ENCODE assay signal across 1 cellular context in the genomic region with DNA sequence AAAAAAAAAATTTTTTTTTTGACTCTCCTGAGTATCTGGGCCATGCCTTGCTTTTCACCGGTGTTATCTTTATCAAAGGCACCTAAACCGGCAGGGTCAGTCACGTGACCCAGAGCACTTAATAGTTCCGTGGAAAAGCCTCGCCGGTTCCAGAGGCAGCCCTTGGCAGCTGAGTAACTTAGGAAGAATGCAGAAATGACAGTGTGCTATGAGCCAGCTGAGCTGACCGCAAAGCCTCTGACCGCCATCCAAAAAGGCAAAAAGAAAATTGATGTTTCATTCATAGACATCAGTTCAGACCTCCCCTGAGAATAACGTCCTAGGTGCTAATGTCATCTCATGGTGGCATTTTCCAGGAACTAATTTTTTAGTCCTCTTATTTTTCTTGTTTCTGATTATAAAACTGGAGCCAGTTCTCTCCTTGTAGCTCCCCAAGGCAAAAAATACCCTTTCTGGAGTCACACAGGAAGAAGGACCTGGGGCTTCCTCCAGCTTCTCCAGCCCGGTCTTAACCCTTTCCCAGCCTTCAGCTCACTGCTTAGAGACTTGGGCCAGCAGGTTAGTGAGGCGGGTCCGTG.
TF ChIP-seq lines count a peak whose summit lies in the region.

No MANE protein-coding gene starts in this region.

TF ChIP-seq in K562, 482 proteins besides CTCF, POLR2A, EP300 and RAD21 (continued from another document and continues in another):
- TF ChIP-seq, protein P1, sequence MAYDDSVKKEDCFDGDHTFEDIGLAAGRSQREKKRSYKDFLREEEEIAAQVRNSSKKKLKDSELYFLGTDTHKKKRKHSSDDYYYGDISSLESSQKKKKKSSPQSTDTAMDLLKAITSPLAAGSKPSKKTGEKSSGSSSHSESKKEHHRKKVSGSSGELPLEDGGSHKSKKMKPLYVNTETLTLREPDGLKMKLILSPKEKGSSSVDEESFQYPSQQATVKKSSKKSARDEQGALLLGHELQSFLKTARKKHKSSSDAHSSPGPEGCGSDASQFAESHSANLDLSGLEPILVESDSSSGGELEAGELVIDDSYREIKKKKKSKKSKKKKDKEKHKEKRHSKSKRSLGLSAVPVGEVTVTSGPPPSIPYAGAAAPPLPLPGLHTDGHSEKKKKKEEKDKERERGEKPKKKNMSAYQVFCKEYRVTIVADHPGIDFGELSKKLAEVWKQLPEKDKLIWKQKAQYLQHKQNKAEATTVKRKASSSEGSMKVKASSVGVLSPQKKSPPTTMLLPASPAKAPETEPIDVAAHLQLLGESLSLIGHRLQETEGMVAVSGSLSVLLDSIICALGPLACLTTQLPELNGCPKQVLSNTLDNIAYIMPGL (CRISPR knock-in tag; IDR thresholded peaks at IDR 0.05) = no peak
- TF ChIP-seq TEAD2 (tag; IDR thresholded peaks at IDR 0.05) = no peak
- TF ChIP-seq SNRNP70 (optimal IDR thresholded peaks at IDR 0.05; ENCODE audit: low read depth, low read length) = no peak
- TF ChIP-seq U2AF1 (optimal IDR thresholded peaks at IDR 0.05; ENCODE audit: low read depth, low read length) = no peak
- no peak for TF ChIP-seq MIER1 (IDR thresholded peaks at IDR 0.05; ENCODE audit: low read depth)
- no peak for TF ChIP-seq CREB1 (IDR thresholded peaks at IDR 0.05)
- no peak for TF ChIP-seq CREB1 (CRISPR knock-in tag; IDR thresholded peaks at IDR 0.05)
- TF ChIP-seq ZNF121 (CRISPR knock-in tag; conservative IDR thresholded peaks at IDR 0.05) = no peak
- no peak for TF ChIP-seq ZNF3 (CRISPR knock-in tag; IDR thresholded peaks at IDR 0.05)
- no peak for TF ChIP-seq POU5F1 (IDR thresholded peaks at IDR 0.05; ENCODE audit: borderline replicate concordance, low read depth, low read length, partially characterized antibody)
- no peak for TF ChIP-seq C11orf30 (IDR thresholded peaks at IDR 0.05; ENCODE audit: low read depth)
- no peak for TF ChIP-seq ZNF277 (CRISPR knock-in tag; IDR thresholded peaks at IDR 0.05; ENCODE audit: borderline replicate concordance)
- TF ChIP-seq SIN3A (IDR thresholded peaks at IDR 0.05; ENCODE audit: borderline replicate concordance in 2 of 2, control insufficient read depth in 1 of 2, low read depth in 2 of 2, low read length in 2 of 2) = peak; percentile 59 to 70; a peak in 2 of 4 replicates
- TF ChIP-seq FOXJ3 (CRISPR knock-in tag; IDR thresholded peaks at IDR 0.05) = no peak
- no peak for TF ChIP-seq ZNF140 (CRISPR knock-in tag; IDR thresholded peaks at IDR 0.05)
- TF ChIP-seq MECOM (CRISPR knock-in tag; IDR thresholded peaks at IDR 0.05) = no peak
- no peak for TF ChIP-seq ZNF785 (CRISPR knock-in tag; IDR thresholded peaks at IDR 0.05)
- no peak for TF ChIP-seq ZNF830 (CRISPR knock-in tag; IDR thresholded peaks at IDR 0.05)
- TF ChIP-seq, protein P2, sequence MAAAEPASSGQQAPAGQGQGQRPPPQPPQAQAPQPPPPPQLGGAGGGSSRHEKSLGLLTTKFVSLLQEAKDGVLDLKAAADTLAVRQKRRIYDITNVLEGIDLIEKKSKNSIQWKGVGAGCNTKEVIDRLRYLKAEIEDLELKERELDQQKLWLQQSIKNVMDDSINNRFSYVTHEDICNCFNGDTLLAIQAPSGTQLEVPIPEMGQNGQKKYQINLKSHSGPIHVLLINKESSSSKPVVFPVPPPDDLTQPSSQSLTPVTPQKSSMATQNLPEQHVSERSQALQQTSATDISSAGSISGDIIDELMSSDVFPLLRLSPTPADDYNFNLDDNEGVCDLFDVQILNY (CRISPR knock-in tag; IDR thresholded peaks at IDR 0.05) = no peak
- TF ChIP-seq, protein P3, sequence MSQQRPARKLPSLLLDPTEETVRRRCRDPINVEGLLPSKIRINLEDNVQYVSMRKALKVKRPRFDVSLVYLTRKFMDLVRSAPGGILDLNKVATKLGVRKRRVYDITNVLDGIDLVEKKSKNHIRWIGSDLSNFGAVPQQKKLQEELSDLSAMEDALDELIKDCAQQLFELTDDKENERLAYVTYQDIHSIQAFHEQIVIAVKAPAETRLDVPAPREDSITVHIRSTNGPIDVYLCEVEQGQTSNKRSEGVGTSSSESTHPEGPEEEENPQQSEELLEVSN (IDR thresholded peaks at IDR 0.05; ENCODE audit: borderline replicate concordance in 1 of 2, extremely low read depth in 1 of 2, insufficient read depth in 1 of 2, insufficient read length in 1 of 2, low read depth in 1 of 2, low read length in 1 of 2, poor library complexity in 1 of 2, severe bottlenecking in 1 of 2) = no peak
- no peak for TF ChIP-seq ZFPM2 (CRISPR knock-in tag; IDR thresholded peaks at IDR 0.05)
- TF ChIP-seq, protein P4, sequence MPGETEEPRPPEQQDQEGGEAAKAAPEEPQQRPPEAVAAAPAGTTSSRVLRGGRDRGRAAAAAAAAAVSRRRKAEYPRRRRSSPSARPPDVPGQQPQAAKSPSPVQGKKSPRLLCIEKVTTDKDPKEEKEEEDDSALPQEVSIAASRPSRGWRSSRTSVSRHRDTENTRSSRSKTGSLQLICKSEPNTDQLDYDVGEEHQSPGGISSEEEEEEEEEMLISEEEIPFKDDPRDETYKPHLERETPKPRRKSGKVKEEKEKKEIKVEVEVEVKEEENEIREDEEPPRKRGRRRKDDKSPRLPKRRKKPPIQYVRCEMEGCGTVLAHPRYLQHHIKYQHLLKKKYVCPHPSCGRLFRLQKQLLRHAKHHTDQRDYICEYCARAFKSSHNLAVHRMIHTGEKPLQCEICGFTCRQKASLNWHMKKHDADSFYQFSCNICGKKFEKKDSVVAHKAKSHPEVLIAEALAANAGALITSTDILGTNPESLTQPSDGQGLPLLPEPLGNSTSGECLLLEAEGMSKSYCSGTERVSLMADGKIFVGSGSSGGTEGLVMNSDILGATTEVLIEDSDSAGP (CRISPR knock-in tag; IDR thresholded peaks at IDR 0.05) = no peak
- TF ChIP-seq KLF10 (CRISPR knock-in tag; IDR thresholded peaks at IDR 0.05) = no peak
- peak; percentile 69; the same call in 1 of the 2 replicates for TF ChIP-seq KAT7 (CRISPR knock-in tag; IDR thresholded peaks at IDR 0.05; ENCODE audit: borderline replicate concordance)
- TF ChIP-seq, protein P5, sequence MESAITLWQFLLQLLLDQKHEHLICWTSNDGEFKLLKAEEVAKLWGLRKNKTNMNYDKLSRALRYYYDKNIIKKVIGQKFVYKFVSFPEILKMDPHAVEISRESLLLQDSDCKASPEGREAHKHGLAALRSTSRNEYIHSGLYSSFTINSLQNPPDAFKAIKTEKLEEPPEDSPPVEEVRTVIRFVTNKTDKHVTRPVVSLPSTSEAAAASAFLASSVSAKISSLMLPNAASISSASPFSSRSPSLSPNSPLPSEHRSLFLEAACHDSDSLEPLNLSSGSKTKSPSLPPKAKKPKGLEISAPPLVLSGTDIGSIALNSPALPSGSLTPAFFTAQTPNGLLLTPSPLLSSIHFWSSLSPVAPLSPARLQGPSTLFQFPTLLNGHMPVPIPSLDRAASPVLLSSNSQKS (CRISPR knock-in tag; IDR thresholded peaks at IDR 0.05) = no peak
- TF ChIP-seq UBTF (IDR thresholded peaks at IDR 0.05; ENCODE audit: borderline replicate concordance in 1 of 2, low read depth in 2 of 2, low read length in 2 of 2) = no peak
- TF ChIP-seq AFF4 (CRISPR knock-in tag; IDR thresholded peaks at IDR 0.05) = 0 out of 2 replicates have a peak, but pooled peaks have one; percentile 42
- TF ChIP-seq SRF (CRISPR knock-in tag; IDR thresholded peaks at IDR 0.05) = no peak
- TF ChIP-seq CEBPG (CRISPR knock-in tag; IDR thresholded peaks at IDR 0.05) = no peak
- TF ChIP-seq CEBPG (tag; conservative IDR thresholded peaks at IDR 0.05 in 1 of 2, IDR thresholded peaks at IDR 0.05 in 1 of 2) = no peak
- no peak for TF ChIP-seq SNAPC5 (CRISPR knock-in tag; IDR thresholded peaks at IDR 0.05)
- no peak for TF ChIP-seq REST (CRISPR knock-in tag; IDR thresholded peaks at IDR 0.05; ENCODE audit: low read depth)
- TF ChIP-seq, protein P6, sequence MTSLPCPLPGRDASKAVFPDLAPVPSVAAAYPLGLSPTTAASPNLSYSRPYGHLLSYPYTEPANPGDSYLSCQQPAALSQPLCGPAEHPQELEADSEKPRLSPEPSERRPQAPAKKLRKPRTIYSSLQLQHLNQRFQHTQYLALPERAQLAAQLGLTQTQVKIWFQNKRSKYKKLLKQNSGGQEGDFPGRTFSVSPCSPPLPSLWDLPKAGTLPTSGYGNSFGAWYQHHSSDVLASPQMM (CRISPR knock-in tag; IDR thresholded peaks at IDR 0.05) = no peak
- no peak for TF ChIP-seq PHTF2 (CRISPR knock-in tag; IDR thresholded peaks at IDR 0.05)
- TF ChIP-seq ZC3H11A (IDR thresholded peaks at IDR 0.05; ENCODE audit: low read depth, low read length) = no peak
- TF ChIP-seq HSF4 (CRISPR knock-in tag; IDR thresholded peaks at IDR 0.05; ENCODE audit: borderline replicate concordance) = no peak
- no peak for TF ChIP-seq ZNF212 (CRISPR knock-in tag; IDR thresholded peaks at IDR 0.05)
- no peak for TF ChIP-seq ZNF146 (CRISPR knock-in tag; IDR thresholded peaks at IDR 0.05; ENCODE audit: unreplicated experiment)
- peak; percentile 76 for TF ChIP-seq CXXC5 (CRISPR knock-in tag; IDR thresholded peaks at IDR 0.05)
- no peak for TF ChIP-seq FOXK1 (CRISPR knock-in tag; IDR thresholded peaks at IDR 0.05; ENCODE audit: borderline replicate concordance)
- TF ChIP-seq BRD9 (IDR thresholded peaks at IDR 0.05; ENCODE audit: low read depth, partially characterized antibody) = no peak
- TF ChIP-seq ZNF232 (CRISPR knock-in tag; IDR thresholded peaks at IDR 0.05) = no peak
- no peak for TF ChIP-seq ETS2 (tag; IDR thresholded peaks at IDR 0.05; ENCODE audit: borderline replicate concordance, poor library complexity, severe bottlenecking)
